1 cellular context compared by ENCODE assay signal in genomic region chr1:202553560-202554038, GRCh38.
TF ChIP-seq lines count a peak whose summit lies in the region.

No MANE protein-coding gene starts in this region.

TF ChIP-seq in K562, 482 proteins besides CTCF, POLR2A, EP300 and RAD21 (continued from another document and continues in another):
- TF ChIP-seq RREB1 (CRISPR knock-in tag; IDR thresholded peaks at IDR 0.05) (no peak), PREB (CRISPR knock-in tag; IDR thresholded peaks at IDR 0.05) (no peak), TRIM25 (IDR thresholded peaks at IDR 0.05; ENCODE audit: borderline replicate concordance) (no peak), NR2C2 (CRISPR knock-in tag; IDR thresholded peaks at IDR 0.05) (no peak), NR2C2 (tag; IDR thresholded peaks at IDR 0.05) (peak; percentile 44), TEAD1 (CRISPR knock-in tag; IDR thresholded peaks at IDR 0.05) (peak; percentile 90 to 94), ERF (CRISPR knock-in tag; IDR thresholded peaks at IDR 0.05) (no peak), KLF16 (IDR thresholded peaks at IDR 0.05) (peak; percentile 87), BCL6 (CRISPR knock-in tag; IDR thresholded peaks at IDR 0.05) (no peak), ZNF146 (CRISPR knock-in tag; IDR thresholded peaks at IDR 0.05; ENCODE audit: unreplicated experiment) (no peak), HNRNPL (IDR thresholded peaks at IDR 0.05; ENCODE audit: low read depth, low read length) (no peak), PHF8 (IDR thresholded peaks at IDR 0.05; ENCODE audit: borderline replicate concordance, low read length) (no peak), ZFP91 (CRISPR knock-in tag; IDR thresholded peaks at IDR 0.05) (no peak), ZBTB40 (IDR thresholded peaks at IDR 0.05) (peak; percentile 83), ZBTB40 (CRISPR knock-in tag; IDR thresholded peaks at IDR 0.05) (no peak), ZNF644 (tag; IDR thresholded peaks at IDR 0.05; ENCODE audit: low read depth) (no peak; the same call in 1 of the 2 replicates), TCFL5 (CRISPR knock-in tag; conservative IDR thresholded peaks at IDR 0.05) (no peak), RBM39 (optimal IDR thresholded peaks at IDR 0.05; ENCODE audit: low read depth, low read length) (no peak), VEZF1 (CRISPR knock-in tag; IDR thresholded peaks at IDR 0.05) (0 out of 2 replicates have a peak, but pooled peaks have one; percentile 6), ZNF830 (CRISPR knock-in tag; IDR thresholded peaks at IDR 0.05) (no peak), KAT7 (CRISPR knock-in tag; IDR thresholded peaks at IDR 0.05; ENCODE audit: borderline replicate concordance) (no peak), GATAD2B (IDR thresholded peaks at IDR 0.05; ENCODE audit: borderline replicate concordance) (peak; percentile 81; the same call in 1 of the 2 replicates), PTTG1 (tag; IDR thresholded peaks at IDR 0.05; ENCODE audit: low read depth) (no peak), WHSC1 (IDR thresholded peaks at IDR 0.05; ENCODE audit: low read length) (no peak), KLF1 (tag; IDR thresholded peaks at IDR 0.05) (no peak), KDM1A (IDR thresholded peaks at IDR 0.05) (peak; percentile 97 to 98), U2AF1 (optimal IDR thresholded peaks at IDR 0.05; ENCODE audit: low read depth, low read length) (no peak), SRF (CRISPR knock-in tag; IDR thresholded peaks at IDR 0.05) (peak in 1 of 2 experiments; percentile 52; a peak in 1 of 4 replicates), CEBPG (CRISPR knock-in tag; IDR thresholded peaks at IDR 0.05) (no peak), CEBPG (tag; conservative IDR thresholded peaks at IDR 0.05 in 1 of 2, IDR thresholded peaks at IDR 0.05 in 1 of 2) (no peak), ZBTB26 (CRISPR knock-in tag; IDR thresholded peaks at IDR 0.05) (no peak), PTRF (tag; IDR thresholded peaks at IDR 0.05) (no peak), BMI1 (IDR thresholded peaks at IDR 0.05; ENCODE audit: low read length) (no peak), ZKSCAN8 (CRISPR knock-in tag; IDR thresholded peaks at IDR 0.05) (no peak), RHOXF2B (CRISPR knock-in tag; conservative IDR thresholded peaks at IDR 0.05) (no peak), MTA2 (IDR thresholded peaks at IDR 0.05; ENCODE audit: low read depth) (peak; percentile 92), DDX20 (tag; IDR thresholded peaks at IDR 0.05; ENCODE audit: low read depth) (no peak), ZFX (CRISPR knock-in tag; IDR thresholded peaks at IDR 0.05) (no peak), NEUROD1 (IDR thresholded peaks at IDR 0.05; ENCODE audit: borderline replicate concordance, low read depth, low read length, partially characterized antibody) (peak; percentile 66), DNMT1 (IDR thresholded peaks at IDR 0.05) (no peak), ASH1L (IDR thresholded peaks at IDR 0.05; ENCODE audit: borderline replicate concordance, low read depth, partially characterized antibody) (no peak), ZNF780A (CRISPR knock-in tag; IDR thresholded peaks at IDR 0.05) (no peak), GABPB2 (CRISPR knock-in tag; conservative IDR thresholded peaks at IDR 0.05) (no peak; the same call in 1 of the 2 replicates)
